Comparison of ENCODE assay signal across 29 cellular contexts in genomic region chr10:70474780-70475179, GRCh38. TPM values are rescaled to one million over a fixed set of nuclear protein-coding genes. Genes with fewer than 3 reads are reported as not detected.
DNase-seq lines count a peak whose midpoint lies in the region; ATAC-seq and TF ChIP-seq lines count a peak whose summit lies in the region.
"Had no signal": no experiment of that assay in that cellular context is flagged by ENCODE, and none has a peak within 500 bp of the region (broad histone marks: within the 10 kb centered on the region; RNA-seq: fewer than 3 reads in every experiment).

No MANE protein-coding gene starts in this region.

- TF ChIP-seq POLR2A in gastrocnemius medialis (IDR thresholded peaks at IDR 0.05), result no peak

- H3K4me3 Mint-ChIP-seq in glutamatergic neuron (ENCODE audit: unreplicated experiment), result no peak overlapping the region
- no peak overlapping the region for H3K4me3 Mint-ChIP-seq in immature natural killer cell
- H3K4me3 Mint-ChIP-seq: activated CD8-positive, alpha-beta T cell treated with anti-CD3 and anti-CD28 coated beads for 36 hours; T-helper 2 cell treated with Interferon-gamma antibody and Interleukin-4, amounts not matched to agents 5 μg/mL and 100 μg/mL, for 36 hours had no signal

- H3K4me2 ChIP-seq in PC-3 (ENCODE audit: low read length), result peak overlapping the region; percentile 15

- H3K27ac ChIP-seq in HEK293 (ENCODE audit: extremely low read depth, low read depth, low read length) (no peak overlapping the region), PC-3 (ENCODE audit: low read length) (no peak overlapping the region; the same call in 1 of the 2 replicates), gastrocnemius medialis (peak overlapping the region in 1 of 4 donors; percentile 73)
- H3K27ac ChIP-seq: BLaER1 treated with 17β-estradiol and CSF1 and Interleukin-3, amounts not matched to agents 10 nM and 100 nM; breast epithelium; tibial artery had no signal

- no peaks in the 10 kb centered on the region for H3K9me2 ChIP-seq in PC-3 (replicated peaks; ENCODE audit: low read length)

- H3K79me2 ChIP-seq in PC-3 (ENCODE audit: low read length), result no peaks in the 10 kb centered on the region

- H2AFZ ChIP-seq in PC-3 (ENCODE audit: low read length), result no peak overlapping the region

- H3K4me3 ChIP-seq in HEK293 (ENCODE audit: low read depth, low read length) (no peak overlapping the region), PC-3 (ENCODE audit: low read length) (no peak overlapping the region), gastrocnemius medialis (no peak overlapping the region)
- H3K4me3 ChIP-seq: BLaER1 treated with 17β-estradiol and CSF1 and Interleukin-3, amounts not matched to agents 10 nM and 100 nM; breast epithelium; tibial artery had no signal

- no peaks in the 10 kb centered on the region for H3K9me3 ChIP-seq in HEK293 (ENCODE audit: control insufficient read depth, insufficient read depth, low read depth, low read length)
- H3K9me3 ChIP-seq in PC-3 (ENCODE audit: low read length), result no peaks in the 10 kb centered on the region
- no peaks in the 10 kb centered on the region for H3K9me3 ChIP-seq in gastrocnemius medialis
- H3K9me3 ChIP-seq: BLaER1 treated with 17β-estradiol and CSF1 and Interleukin-3, amounts not matched to agents 10 nM and 100 nM; breast epithelium; tibial artery had no signal

- peak overlapping the region; percentile 5 for H3K27ac Mint-ChIP-seq in glutamatergic neuron (ENCODE audit: unreplicated experiment)
- no peak overlapping the region for H3K27ac Mint-ChIP-seq in immature natural killer cell
- H3K27ac Mint-ChIP-seq: activated CD8-positive, alpha-beta T cell treated with anti-CD3 and anti-CD28 coated beads for 36 hours; T-helper 2 cell treated with Interferon-gamma antibody and Interleukin-4, amounts not matched to agents 5 μg/mL and 100 μg/mL, for 36 hours had no signal

- peaks cover 3% of the 10 kb centered on the region for H3K9me3 Mint-ChIP-seq in glutamatergic neuron (ENCODE audit: unreplicated experiment)
- no peaks in the 10 kb centered on the region for H3K9me3 Mint-ChIP-seq in immature natural killer cell
- H3K9me3 Mint-ChIP-seq: activated CD8-positive, alpha-beta T cell treated with anti-CD3 and anti-CD28 coated beads for 36 hours; T-helper 2 cell treated with Interferon-gamma antibody and Interleukin-4, amounts not matched to agents 5 μg/mL and 100 μg/mL, for 36 hours had no signal

- H3K36me3 ChIP-seq in HEK293 (ENCODE audit: control insufficient read depth in 2 of 2, insufficient read depth in 1 of 2, low read length in 2 of 2) (no peaks in the 10 kb centered on the region), PC-3 (ENCODE audit: low read depth, low read length) (no peaks in the 10 kb centered on the region), gastrocnemius medialis (no peaks in the 10 kb centered on the region)
- H3K36me3 ChIP-seq: BLaER1 treated with 17β-estradiol and CSF1 and Interleukin-3, amounts not matched to agents 10 nM and 100 nM; breast epithelium; tibial artery had no signal

- CTCF ChIA-PET in HEK293 (lab: Yijun Ruan, JAX) (interaction anchor here (0.7 to 4.8 kb wide), 2 partner anchors 13 to 309 kb away, joined by 3 to 20 read pairs; no protein-coding TSS in a partner anchor), PC-3 (lab: Charles Lee) (interaction anchor here (0.7 kb wide), 1 partner anchor 87 kb away, joined by 3 read pairs; no protein-coding TSS in a partner anchor)

- DNase-seq in PC-3 (peak; percentile 48), glutamatergic neuron (no peak), gastrocnemius medialis (peak in 1 of 2 donors; percentile 83), immature natural killer cell (no peak), hepatic stellate cell (ENCODE audit: low spot score) (no peak), NCI-H128 (lab: John Stamatoyannopoulos, UW; ENCODE audit: unreplicated experiment) (no peak)
- DNase-seq: activated CD8-positive, alpha-beta memory T cell treated with anti-CD3 and anti-CD28 coated beads, Interleukin-2, amount 50 U/mL, for 48 hours; activated CD8-positive, alpha-beta T cell treated with anti-CD3 and anti-CD28 coated beads for 36 hours; activated naive CD4-positive, alpha-beta T cell treated with anti-CD3 and anti-CD28 coated beads, Interleukin-2, amount 50 U/mL, for 16 hours; DMS79; GDM1; islet precursor cell; NCI-H1436; NCI-H2107; NCI-H510A; NK-92 treated with Interleukin-12 subunit alpha and Interleukin-12 subunit beta, amount 100 ng/mL, for 24 hours; occipital lobe; SHP77; stimulated activated CD4-positive, alpha-beta T cell treated with anti-CD3 and anti-CD28 coated beads, Interleukin-15, amount 100 ng/mL, for 24 hours; stimulated activated CD4-positive, alpha-beta T cell treated with anti-CD3 and anti-CD28 coated beads, Interleukin-4, amount 100 ng/mL, for 4 hours; tibial artery had no signal

- no TSS peak for BruUV-seq in PC-3 (replicated peaks; lab: Mats Ljungman, UMichigan)

- H4K20me1 ChIP-seq in PC-3 (ENCODE audit: low read length), result 0 out of 2 replicates have a peak, but pooled peaks cover 3% of the 10 kb centered on the region

- no peaks in the 10 kb centered on the region for H3K36me3 Mint-ChIP-seq in glutamatergic neuron (ENCODE audit: unreplicated experiment)
- no peaks in the 10 kb centered on the region for H3K36me3 Mint-ChIP-seq in immature natural killer cell

- H3K27me3 ChIP-seq in PC-3 (ENCODE audit: low read length) (peaks cover 20% of the 10 kb centered on the region), gastrocnemius medialis (no peaks in the 10 kb centered on the region)
- H3K27me3 ChIP-seq: breast epithelium, tibial artery had no signal

- no peak for ATAC-seq in PC-3
- peak; percentile 37 to 79 for ATAC-seq in gastrocnemius medialis
- ATAC-seq: activated CD8-positive, alpha-beta T cell treated with anti-CD3 and anti-CD28 coated beads for 36 hours; HepG2 had no signal

- no peak overlapping the region for H3K9ac ChIP-seq in PC-3 (ENCODE audit: low read length)
- H3K9ac ChIP-seq: BLaER1 treated with 17β-estradiol and CSF1 and Interleukin-3, amounts not matched to agents 10 nM and 100 nM had no signal

- in situ Hi-C loops in gastrocnemius medialis (cut with MboI; ENCODE audit: low sequenced_read_pairs in 4 of 4), result loop anchor here in 1 of 4 donors (25.0 kb wide), 1 partner anchor 288 kb away; no protein-coding TSS in a partner anchor

- H3K4me1 Mint-ChIP-seq in glutamatergic neuron (ENCODE audit: low read depth, unreplicated experiment) (peaks cover 12% of the 10 kb centered on the region), immature natural killer cell (peaks cover 17 to 21% of the 10 kb centered on the region in 2 donors)

- H3F3A ChIP-seq in PC-3 (ENCODE audit: low read length, unreplicated experiment), result no peaks in the 10 kb centered on the region

- no peak for TF ChIP-seq CTCF in HEK293 (tag by site-specific recombination; IDR thresholded peaks at IDR 0.05)
- TF ChIP-seq CTCF in PC-3 (conservative IDR thresholded peaks at IDR 0.05; ENCODE audit: low read depth, low read length), result no peak
- no peak for TF ChIP-seq CTCF in glutamatergic neuron (IDR thresholded peaks at IDR 0.05; ENCODE audit: partially characterized antibody, unreplicated experiment)
- TF ChIP-seq CTCF in gastrocnemius medialis (IDR thresholded peaks at IDR 0.05 in 4 of 5, conservative IDR thresholded peaks at IDR 0.05 in 1 of 5), result no peak

- intact Hi-C loops in PC-3 (cut with micrococcal nuclease), result no loop called here
- intact Hi-C loops in gastrocnemius medialis (cut with DNase I; ENCODE audit: low total_unique reads), result no loop called here

- peaks cover 2% of the 10 kb centered on the region for H3K4me1 ChIP-seq in HEK293 (ENCODE audit: control insufficient read depth, insufficient read depth, low read length)
- H3K4me1 ChIP-seq in PC-3 (ENCODE audit: insufficient read depth, low read length), result peaks cover 32% of the 10 kb centered on the region
- peaks cover 33 to 41% of the 10 kb centered on the region in 2 donors for H3K4me1 ChIP-seq in gastrocnemius medialis

- POLR2A ChIA-PET in HEK293 (lab: Yijun Ruan, JAX) (no interaction called here), PC-3 (lab: Charles Lee; ENCODE audit: unreplicated experiment) (no interaction called here)

- H3K27me3 Mint-ChIP-seq in glutamatergic neuron (ENCODE audit: unreplicated experiment) (peaks cover 16% of the 10 kb centered on the region), immature natural killer cell (ENCODE audit: low read depth in 3 of 3) (peaks cover 2 to 8% (median 2%) of the 10 kb centered on the region in 3 donors)

TF ChIP-seq in HEK293, 187 proteins besides CTCF, POLR2A, EP300 and RAD21 (continues in another document):
- TF ChIP-seq ZNF211 (tag by site-specific recombination; IDR thresholded peaks at IDR 0.05; ENCODE audit: low read depth), result no peak
- TF ChIP-seq, protein P1, sequence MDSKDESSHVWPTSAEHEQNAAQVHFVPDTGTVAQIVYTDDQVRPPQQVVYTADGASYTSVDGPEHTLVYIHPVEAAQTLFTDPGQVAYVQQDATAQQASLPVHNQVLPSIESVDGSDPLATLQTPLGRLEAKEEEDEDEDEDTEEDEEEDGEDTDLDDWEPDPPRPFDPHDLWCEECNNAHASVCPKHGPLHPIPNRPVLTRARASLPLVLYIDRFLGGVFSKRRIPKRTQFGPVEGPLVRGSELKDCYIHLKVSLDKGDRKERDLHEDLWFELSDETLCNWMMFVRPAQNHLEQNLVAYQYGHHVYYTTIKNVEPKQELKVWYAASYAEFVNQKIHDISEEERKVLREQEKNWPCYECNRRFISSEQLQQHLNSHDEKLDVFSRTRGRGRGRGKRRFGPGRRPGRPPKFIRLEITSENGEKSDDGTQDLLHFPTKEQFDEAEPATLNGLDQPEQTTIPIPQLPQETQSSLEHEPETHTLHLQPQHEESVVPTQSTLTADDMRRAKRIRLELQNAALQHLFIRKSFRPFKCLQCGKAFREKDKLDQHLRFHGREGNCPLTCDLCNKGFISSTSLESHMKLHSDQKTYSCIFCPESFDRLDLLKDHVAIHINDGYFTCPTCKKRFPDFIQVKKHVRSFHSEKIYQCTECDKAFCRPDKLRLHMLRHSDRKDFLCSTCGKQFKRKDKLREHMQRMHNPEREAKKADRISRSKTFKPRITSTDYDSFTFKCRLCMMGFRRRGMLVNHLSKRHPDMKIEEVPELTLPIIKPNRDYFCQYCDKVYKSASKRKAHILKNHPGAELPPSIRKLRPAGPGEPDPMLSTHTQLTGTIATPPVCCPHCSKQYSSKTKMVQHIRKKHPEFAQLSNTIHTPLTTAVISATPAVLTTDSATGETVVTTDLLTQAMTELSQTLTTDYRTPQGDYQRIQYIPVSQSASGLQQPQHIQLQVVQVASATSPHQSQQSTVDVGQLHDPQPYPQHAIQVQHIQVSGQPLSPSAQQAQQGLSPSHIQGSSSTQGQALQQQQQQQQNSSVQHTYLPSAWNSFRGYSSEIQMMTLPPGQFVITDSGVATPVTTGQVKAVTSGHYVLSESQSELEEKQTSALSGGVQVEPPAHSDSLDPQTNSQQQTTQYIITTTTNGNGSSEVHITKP (tag by site-specific recombination; IDR thresholded peaks at IDR 0.05), result peak; percentile 47
- TF ChIP-seq ZNF416 (tag by site-specific recombination; IDR thresholded peaks at IDR 0.05), result no peak

RNA-seq across cellular contexts. Expression of gene PALD1, which starts 3.8 kb away (rescaled TPM):
- total RNA-seq in PC-3 (2014; rRNA removed) (0.46 and 0.80 TPM in 2 replicates), glutamatergic neuron (ENCODE audit: unreplicated experiment) (15.5 TPM), gastrocnemius medialis (1 to 10 TPM; 1.4 to 4.1 (median 2.3) TPM)
- polyA plus RNA-seq in immature natural killer cell, result 1 to 10 TPM in 1 of 3 donors, under 1 TPM in 2; 0.12 to 2.2 (median 0.14) TPM

RNA-seq across cellular contexts. Expression of gene NODAL, which starts 33.3 kb away (rescaled TPM):
- total RNA-seq in PC-3 (2014; rRNA removed) (not detected in 2 replicates), glutamatergic neuron (ENCODE audit: unreplicated experiment) (not detected), gastrocnemius medialis (not detected)
- polyA plus RNA-seq in immature natural killer cell, result not detected
- total RNA-seq: activated CD8-positive, alpha-beta T cell treated with anti-CD3 and anti-CD28 coated beads for 36 hours; breast epithelium; endothelial cell of umbilical vein; HepG2; liver; mesenteric fat pad had no signal
- polyA plus RNA-seq: endothelial cell of umbilical vein, HepG2, liver had no signal
